1 cellular context compared by ENCODE assay signal in genomic region chr18:52907522-52907921, GRCh38.
TF ChIP-seq lines count a peak whose summit lies in the region.

No MANE protein-coding gene starts in this region.

TF ChIP-seq in GM12878, 131 proteins besides CTCF, POLR2A, EP300 and RAD21 (continued from another document):
- TF ChIP-seq E2F4 (IDR thresholded peaks at IDR 0.05; ENCODE audit: low read depth, low read length) (no peak), REST (IDR thresholded peaks at IDR 0.05; ENCODE audit: low read depth, low read length) (no peak), ATF7 (IDR thresholded peaks at IDR 0.05; ENCODE audit: low read depth) (no peak)
